Comparison of ENCODE assay signal across 13 cellular contexts in genomic region chr4:153748378-153748777, GRCh38. TPM values are rescaled to one million over a fixed set of nuclear protein-coding genes. Genes with fewer than 3 reads are reported as not detected.
DNase-seq lines count a peak whose midpoint lies in the region; ATAC-seq and FAIRE-seq lines count a peak whose summit lies in the region.
"Had no signal": no experiment of that assay in that cellular context is flagged by ENCODE, and none has a peak within 500 bp of the region (broad histone marks: within the 10 kb centered on the region; RNA-seq: fewer than 3 reads in every experiment).

No MANE protein-coding gene starts in this region.

- no peaks in the 10 kb centered on the region for H3K4me1 Mint-ChIP-seq in immature natural killer cell

- H3K4me3 ChIP-seq in adipocyte (ENCODE audit: low read length): no peak overlapping the region
- H3K4me3 ChIP-seq: GM12878 had no signal

- intact Hi-C loops in Right ventricle myocardium superior (cut with DNase I): loop anchor here (5.0 kb wide), 2 partner anchors 116 to 401 kb away; no protein-coding TSS in a partner anchor
- intact Hi-C loops in cardiac septum (cut with DNase I): loop anchor here (5.0 to 10.0 kb wide), 2 partner anchors 111 to 404 kb away; partner anchors contain the start of gene MND1

- no peak overlapping the region for H3K27ac Mint-ChIP-seq in immature natural killer cell

- peaks cover 11% of the 10 kb centered on the region for H3K4me1 ChIP-seq in adipocyte (ENCODE audit: control insufficient read depth, insufficient read depth, low read length)

- H3K36me3 Mint-ChIP-seq in immature natural killer cell: no peaks in the 10 kb centered on the region

- H3K27me3 ChIP-seq in adipocyte (replicated peaks; ENCODE audit: control insufficient read depth, insufficient read depth, low read length): peaks cover 4% of the 10 kb centered on the region

- ATAC-seq in Right ventricle myocardium superior (ENCODE audit: poor library complexity) (peak; percentile 38), HG02885 (IDR thresholded peaks at IDR 0.05; ENCODE audit: poor library complexity, unreplicated experiment) (no peak)
- ATAC-seq: GM12878 had no signal

- H3K9me3 ChIP-seq in adipocyte (ENCODE audit: control insufficient read depth, low read length): no peaks in the 10 kb centered on the region

- H3K27me3 Mint-ChIP-seq in immature natural killer cell (ENCODE audit: low read depth in 3 of 3): peaks cover 0 to 2% (median 0%) of the 10 kb centered on the region in 3 donors

- H3K36me3 ChIP-seq in adipocyte (ENCODE audit: control insufficient read depth, insufficient read depth, low read length, severe bottlenecking): no peaks in the 10 kb centered on the region

- DNase-seq in Right ventricle myocardium superior (no peak), cardiac septum (ENCODE audit: low spot score) (no peak), adipocyte (ENCODE audit: low read depth) (peak; percentile 86), glomerular visceral epithelial cell (ENCODE audit: extremely low spot score) (peak; percentile 76), urothelium cell line (ENCODE audit: low spot score) (peak; percentile 75), germinal center (ENCODE audit: low spot score) (no peak), immature natural killer cell (no peak)
- DNase-seq: activated effector memory CD4-positive, alpha-beta T cell treated with anti-CD3 and anti-CD28 coated beads, Interleukin-2, amount 50 U/mL, for 16 hours; H7 had no signal

- FAIRE-seq in urothelium cell line (lab: Jason Lieb, UNC): peak; percentile 55
- FAIRE-seq: GM12878, TTC549 had no signal

- no peaks in the 10 kb centered on the region for H3K9me3 Mint-ChIP-seq in immature natural killer cell

- H3K9ac ChIP-seq in adipocyte (ENCODE audit: low read length): no peak overlapping the region

- H3K4me3 Mint-ChIP-seq in immature natural killer cell: no peak overlapping the region

RNA-seq across cellular contexts. Expression of gene RNF175, which starts 11.4 kb away (rescaled TPM):
- total RNA-seq in Right ventricle myocardium superior (0.38 TPM), cardiac septum (1.00 TPM)
- not detected for polyA plus RNA-seq in immature natural killer cell
- total RNA-seq: GM12878 had no signal
- polyA plus RNA-seq: GM12878 had no signal

RNA-seq across cellular contexts. Expression of gene SFRP2, which starts 40.5 kb away (rescaled TPM):
- total RNA-seq in Right ventricle myocardium superior (not detected), cardiac septum (2.1 TPM)
- polyA plus RNA-seq in immature natural killer cell: not detected
- total RNA-seq: epithelial cell of proximal tubule had no signal

Comparison
In these comparisons a context has a peak if more than half of its experiments do, and no peak if none do; other contexts are left out.
1. DNase-seq: peak in adipocyte (single experiment), glomerular visceral epithelial cell (single experiment) and urothelium cell line (single experiment); none in Right ventricle myocardium superior (single experiment), cardiac septum (single experiment), germinal center (single experiment) and immature natural killer cell (0 of 3).